1 cellular context compared by ENCODE assay signal in genomic region chr16:636206-637080, GRCh38.
TF ChIP-seq lines count a peak whose summit lies in the region.

METTL26 (minus strand) TSS chr16:636305; CDS start chr16:636290, 15 bp downstream.

TF ChIP-seq in HCT116, 20 proteins besides CTCF, POLR2A, EP300 and RAD21 (continued from another document):
- no peak; the same call in 1 of the 2 replicates for TF ChIP-seq ATF3 (IDR thresholded peaks at IDR 0.05)
- peak; percentile 85 for TF ChIP-seq MAX (IDR thresholded peaks at IDR 0.05)
- peak; percentile 72 for TF ChIP-seq SIN3A (IDR thresholded peaks at IDR 0.05; ENCODE audit: low read depth)
- TF ChIP-seq FOSL1 (IDR thresholded peaks at IDR 0.05; ENCODE audit: low read depth): no peak
- no peak for TF ChIP-seq EZH2 (IDR thresholded peaks at IDR 0.05)
- TF ChIP-seq POLR2AphosphoS5 (IDR thresholded peaks at IDR 0.05; ENCODE audit: low read depth, low read length): peak; percentile 79
- TF ChIP-seq ZFX (IDR thresholded peaks at IDR 0.05): peak; percentile 4; the same call in 1 of the 2 replicates
- TF ChIP-seq SRF (IDR thresholded peaks at IDR 0.05; ENCODE audit: low read depth): no peak
